Comparison of ENCODE assay signal across 1 cellular context in the genomic region with DNA sequence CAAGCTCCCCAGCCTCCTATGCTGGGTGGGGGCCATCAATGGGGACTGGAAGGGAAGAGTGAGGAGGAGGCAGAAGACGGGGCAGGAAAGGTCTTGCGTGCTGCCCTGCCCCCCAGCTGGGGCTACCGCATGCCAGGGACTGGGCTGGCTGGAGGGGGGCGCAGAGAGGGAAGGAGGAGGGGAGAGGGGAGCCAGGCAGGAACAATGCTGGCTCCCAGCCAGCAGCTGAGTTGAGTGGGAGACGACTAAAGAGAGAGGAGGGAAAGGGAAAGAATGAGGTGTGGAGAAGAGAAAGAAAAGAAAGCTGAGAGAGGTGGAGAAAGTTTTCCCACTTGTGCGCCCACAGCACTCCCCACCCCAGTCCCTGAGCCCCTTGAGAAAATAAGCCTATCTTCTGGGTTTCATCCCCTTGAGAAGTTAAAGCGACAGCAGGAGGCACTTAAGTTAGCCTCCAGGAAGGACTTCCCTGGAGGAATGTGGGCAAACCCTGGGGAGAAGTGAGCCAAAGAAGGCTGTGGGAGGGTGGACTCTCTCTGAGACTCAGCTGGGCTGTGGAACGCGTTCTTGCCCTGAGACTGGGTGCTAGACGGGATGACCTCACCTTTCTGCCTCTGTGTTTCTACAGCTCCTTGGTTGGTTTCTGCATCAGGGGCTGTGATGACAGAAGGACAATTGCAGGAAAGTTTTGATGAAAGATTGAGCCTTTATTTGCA.
TF ChIP-seq lines count a peak whose summit lies in the region.

No MANE protein-coding gene starts in this region.

TF ChIP-seq in GM23338, 12 proteins besides CTCF, POLR2A, EP300 and RAD21 (continued from another document):
- TF ChIP-seq, protein P1, sequence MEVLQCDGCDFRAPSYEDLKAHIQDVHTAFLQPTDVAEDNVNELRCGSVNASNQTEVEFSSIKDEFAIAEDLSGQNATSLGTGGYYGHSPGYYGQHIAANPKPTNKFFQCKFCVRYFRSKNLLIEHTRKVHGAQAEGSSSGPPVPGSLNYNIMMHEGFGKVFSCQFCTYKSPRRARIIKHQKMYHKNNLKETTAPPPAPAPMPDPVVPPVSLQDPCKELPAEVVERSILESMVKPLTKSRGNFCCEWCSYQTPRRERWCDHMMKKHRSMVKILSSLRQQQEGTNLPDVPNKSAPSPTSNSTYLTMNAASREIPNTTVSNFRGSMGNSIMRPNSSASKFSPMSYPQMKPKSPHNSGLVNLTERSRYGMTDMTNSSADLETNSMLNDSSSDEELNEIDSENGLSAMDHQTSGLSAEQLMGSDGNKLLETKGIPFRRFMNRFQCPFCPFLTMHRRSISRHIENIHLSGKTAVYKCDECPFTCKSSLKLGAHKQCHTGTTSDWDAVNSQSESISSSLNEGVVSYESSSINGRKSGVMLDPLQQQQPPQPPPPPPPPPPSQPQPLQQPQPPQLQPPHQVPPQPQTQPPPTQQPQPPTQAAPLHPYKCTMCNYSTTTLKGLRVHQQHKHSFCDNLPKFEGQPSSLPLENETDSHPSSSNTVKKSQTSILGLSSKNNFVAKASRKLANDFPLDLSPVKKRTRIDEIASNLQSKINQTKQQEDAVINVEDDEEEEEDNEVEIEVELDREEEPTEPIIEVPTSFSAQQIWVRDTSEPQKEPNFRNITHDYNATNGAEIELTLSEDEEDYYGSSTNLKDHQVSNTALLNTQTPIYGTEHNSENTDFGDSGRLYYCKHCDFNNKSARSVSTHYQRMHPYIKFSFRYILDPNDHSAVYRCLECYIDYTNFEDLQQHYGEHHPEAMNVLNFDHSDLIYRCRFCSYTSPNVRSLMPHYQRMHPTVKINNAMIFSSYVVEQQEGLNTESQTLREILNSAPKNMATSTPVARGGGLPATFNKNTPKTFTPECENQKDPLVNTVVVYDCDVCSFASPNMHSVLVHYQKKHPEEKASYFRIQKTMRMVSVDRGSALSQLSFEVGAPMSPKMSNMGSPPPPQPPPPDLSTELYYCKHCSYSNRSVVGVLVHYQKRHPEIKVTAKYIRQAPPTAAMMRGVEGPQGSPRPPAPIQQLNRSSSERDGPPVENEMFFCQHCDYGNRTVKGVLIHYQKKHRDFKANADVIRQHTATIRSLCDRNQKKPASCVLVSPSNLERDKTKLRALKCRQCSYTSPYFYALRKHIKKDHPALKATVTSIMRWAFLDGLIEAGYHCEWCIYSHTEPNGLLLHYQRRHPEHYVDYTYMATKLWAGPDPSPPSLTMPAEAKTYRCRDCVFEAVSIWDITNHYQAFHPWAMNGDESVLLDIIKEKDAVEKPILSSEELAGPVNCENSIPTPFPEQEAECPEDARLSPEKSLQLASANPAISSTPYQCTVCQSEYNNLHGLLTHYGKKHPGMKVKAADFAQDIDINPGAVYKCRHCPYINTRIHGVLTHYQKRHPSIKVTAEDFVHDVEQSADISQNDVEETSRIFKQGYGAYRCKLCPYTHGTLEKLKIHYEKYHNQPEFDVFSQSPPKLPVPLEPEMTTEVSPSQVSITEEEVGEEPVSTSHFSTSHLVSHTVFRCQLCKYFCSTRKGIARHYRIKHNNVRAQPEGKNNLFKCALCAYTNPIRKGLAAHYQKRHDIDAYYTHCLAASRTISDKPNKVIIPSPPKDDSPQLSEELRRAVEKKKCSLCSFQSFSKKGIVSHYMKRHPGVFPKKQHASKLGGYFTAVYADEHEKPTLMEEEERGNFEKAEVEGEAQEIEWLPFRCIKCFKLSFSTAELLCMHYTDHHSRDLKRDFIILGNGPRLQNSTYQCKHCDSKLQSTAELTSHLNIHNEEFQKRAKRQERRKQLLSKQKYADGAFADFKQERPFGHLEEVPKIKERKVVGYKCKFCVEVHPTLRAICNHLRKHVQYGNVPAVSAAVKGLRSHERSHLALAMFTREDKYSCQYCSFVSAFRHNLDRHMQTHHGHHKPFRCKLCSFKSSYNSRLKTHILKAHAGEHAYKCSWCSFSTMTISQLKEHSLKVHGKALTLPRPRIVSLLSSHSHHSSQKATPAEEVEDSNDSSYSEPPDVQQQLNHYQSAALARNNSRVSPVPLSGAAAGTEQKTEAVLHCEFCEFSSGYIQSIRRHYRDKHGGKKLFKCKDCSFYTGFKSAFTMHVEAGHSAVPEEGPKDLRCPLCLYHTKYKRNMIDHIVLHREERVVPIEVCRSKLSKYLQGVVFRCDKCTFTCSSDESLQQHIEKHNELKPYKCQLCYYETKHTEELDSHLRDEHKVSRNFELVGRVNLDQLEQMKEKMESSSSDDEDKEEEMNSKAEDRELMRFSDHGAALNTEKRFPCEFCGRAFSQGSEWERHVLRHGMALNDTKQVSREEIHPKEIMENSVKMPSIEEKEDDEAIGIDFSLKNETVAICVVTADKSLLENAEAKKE (CRISPR knock-in tag; IDR thresholded peaks at IDR 0.05) = no peak
